Comparison of ENCODE assay signal across 16 cellular contexts in genomic region chr17:76525513-76525833, GRCh38. TPM values are rescaled to one million over a fixed set of nuclear protein-coding genes. Genes with fewer than 3 reads are reported as not detected.
"Had no signal": no experiment of that assay in that cellular context is flagged by ENCODE, and none has a peak within 500 bp of the region (broad histone marks: within the 10 kb centered on the region; RNA-seq: fewer than 3 reads in every experiment).

No MANE protein-coding gene starts in this region.

RNA-seq across cellular contexts. Expression of gene RHBDF2, which starts 24.2 kb away (rescaled TPM):
- polyA plus RNA-seq: neural cell had no signal

RNA-seq across cellular contexts. Expression of gene AANAT, which starts 58.1 kb away (rescaled TPM):
- total RNA-seq: fibroblast of lung; frontal cortex; kidney; left cardiac atrium; left ventricle myocardium superior; mammary epithelial cell; mucosa of descending colon; naive thymus-derived CD8-positive, alpha-beta T cell; osteocyte; right cardiac atrium; smooth muscle cell; subcutaneous adipose tissue; transverse colon; urinary bladder had no signal
- polyA plus RNA-seq: esophagus; fibroblast of lung; naive thymus-derived CD8-positive, alpha-beta T cell; neural cell; right cardiac atrium; smooth muscle cell; urinary bladder had no signal
